8 cellular contexts compared by ENCODE assay signal in the genomic region with DNA sequence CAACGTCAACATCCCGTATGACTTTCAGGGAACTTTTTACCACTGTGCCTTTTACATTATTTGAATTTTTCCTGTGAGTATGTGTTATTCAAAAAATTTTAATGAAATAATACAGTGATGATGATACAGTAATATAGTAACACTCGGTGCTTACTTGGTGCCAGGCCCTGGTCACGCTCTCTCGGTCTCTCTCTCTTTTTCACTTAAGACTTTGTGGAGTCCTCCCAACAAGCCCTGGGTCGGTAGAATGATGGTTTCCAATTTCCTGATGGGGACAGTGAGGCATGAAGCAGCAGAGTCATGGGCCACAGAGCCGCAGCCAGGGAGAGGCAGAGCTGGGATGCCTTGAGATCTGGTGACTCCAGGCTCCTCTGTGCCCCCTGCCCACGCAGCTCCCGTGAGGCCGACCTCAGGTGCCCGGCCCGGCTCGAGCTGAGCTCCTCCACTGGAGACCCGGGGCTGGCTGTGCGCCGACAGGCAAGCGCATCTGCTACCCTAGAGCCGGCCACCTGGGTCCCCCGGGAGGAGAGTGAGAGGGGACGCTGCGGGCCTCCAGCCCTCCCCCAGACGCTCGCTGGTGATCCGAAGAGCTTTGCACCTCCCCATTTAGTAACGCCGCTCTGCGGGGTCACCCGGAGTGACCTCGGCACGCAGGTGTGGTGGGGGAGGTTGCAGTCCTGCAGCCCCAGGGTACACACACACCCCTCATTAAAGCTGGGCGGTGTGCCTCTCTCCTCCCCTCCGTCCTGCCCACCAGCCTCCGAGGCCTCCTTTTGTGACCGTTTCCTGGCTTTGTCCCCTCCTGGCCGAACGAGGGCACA. TPM values are rescaled to one million over a fixed set of nuclear protein-coding genes. Genes with fewer than 3 reads are reported as not detected.
DNase-seq lines count a peak whose midpoint lies in the region; TF ChIP-seq lines count a peak whose summit lies in the region.

No MANE protein-coding gene starts in this region.

- H3K27ac Mint-ChIP-seq in activated CD4-positive, alpha-beta memory T cell treated with anti-CD3 and anti-CD28 coated beads for 36 hours: no peak overlapping the region

- intact Hi-C loops in activated CD4-positive, alpha-beta memory T cell treated with anti-CD3 and anti-CD28 coated beads for 36 hours (cut with micrococcal nuclease): no loop called here

- no peak overlapping the region for H3K4me3 Mint-ChIP-seq in activated CD4-positive, alpha-beta memory T cell treated with anti-CD3 and anti-CD28 coated beads for 36 hours

- POLR2A ChIA-PET in activated CD4-positive, alpha-beta memory T cell treated with anti-CD3 and anti-CD28 coated beads for 36 hours (lab: Charles Lee): no interaction called here

- peak overlapping the region; percentile 25; the same call in 1 of the 2 replicates for H3K27ac ChIP-seq in 22Rv1

- in situ Hi-C loops in astrocyte of the spinal cord (cut with HindIII; ENCODE audit: low sequenced_read_pairs): no loop called here

- H3K36me3 ChIP-seq in kidney epithelial cell (ENCODE audit: control insufficient read depth, insufficient read depth, low read length): no peaks in the 10 kb centered on the region

- H3K4me3 ChIP-seq in astrocyte of the spinal cord (ENCODE audit: low read depth, low read length): peak overlapping the region; percentile 15
- H3K4me3 ChIP-seq in kidney epithelial cell (ENCODE audit: low read depth, low read length): peak overlapping the region; percentile 15

- no peaks in the 10 kb centered on the region for H3K27me3 ChIP-seq in kidney epithelial cell (ENCODE audit: control insufficient read depth, insufficient read depth, low read length)

- TF ChIP-seq CTCF in 22Rv1 (IDR thresholded peaks at IDR 0.05): no peak
- TF ChIP-seq CTCF in astrocyte of the spinal cord (IDR thresholded peaks at IDR 0.05; ENCODE audit: low read depth, low read length): peak; percentile 1
- TF ChIP-seq CTCF in kidney epithelial cell (IDR thresholded peaks at IDR 0.05; ENCODE audit: insufficient read depth, low read length, poor library complexity, severe bottlenecking): no peak

- peaks cover 19% of the 10 kb centered on the region for H3K27me3 Mint-ChIP-seq in activated CD4-positive, alpha-beta memory T cell treated with anti-CD3 and anti-CD28 coated beads for 36 hours

- DNase-seq in HPDE6-E6E7 (ENCODE audit: extremely low spot score) (peak; percentile 60), astrocyte of the spinal cord (ENCODE audit: low read depth, low spot score) (peak; percentile 85), kidney epithelial cell (ENCODE audit: low read depth) (peak; percentile 75), NCI-H128 (lab: John Stamatoyannopoulos, UW; ENCODE audit: unreplicated experiment) (no peak), superior temporal gyrus (ENCODE audit: extremely low spot score) (no peak)
- no peak for DNase-seq in activated CD4-positive, alpha-beta T cell treated with anti-CD3 and anti-CD28 coated beads for 4 hours
- no peak for DNase-seq in activated CD4-positive, alpha-beta memory T cell treated with anti-CD3 and anti-CD28 coated beads for 36 hours

- H3K36me3 Mint-ChIP-seq in activated CD4-positive, alpha-beta memory T cell treated with anti-CD3 and anti-CD28 coated beads for 36 hours: no peaks in the 10 kb centered on the region

- no peaks in the 10 kb centered on the region for H3K4me1 Mint-ChIP-seq in activated CD4-positive, alpha-beta memory T cell treated with anti-CD3 and anti-CD28 coated beads for 36 hours (ENCODE audit: low read depth)

- CTCF ChIA-PET in activated CD4-positive, alpha-beta memory T cell treated with anti-CD3 and anti-CD28 coated beads for 36 hours (lab: Charles Lee): no interaction called here

- H3K9me3 Mint-ChIP-seq in activated CD4-positive, alpha-beta memory T cell treated with anti-CD3 and anti-CD28 coated beads for 36 hours: no peaks in the 10 kb centered on the region

RNA-seq across cellular contexts. Expression of a gene that starts 4.4 kb away (rescaled TPM):
- 0.33 TPM in 1 of 2 replicates, not detected in the other for total RNA-seq in kidney epithelial cell
- total RNA-seq in activated CD4-positive, alpha-beta memory T cell treated with anti-CD3 and anti-CD28 coated beads for 36 hours: not detected

RNA-seq across cellular contexts. Expression of a gene that starts 12.8 kb away (rescaled TPM):
- 0.14 and 0.17 TPM in 2 replicates for total RNA-seq in kidney epithelial cell
- not detected for total RNA-seq in activated CD4-positive, alpha-beta memory T cell treated with anti-CD3 and anti-CD28 coated beads for 36 hours

RNA-seq across cellular contexts. Expression of a gene that starts 30.9 kb away (rescaled TPM):
- 14.4 and 22.0 TPM in 2 replicates for total RNA-seq in kidney epithelial cell
- total RNA-seq in activated CD4-positive, alpha-beta memory T cell treated with anti-CD3 and anti-CD28 coated beads for 36 hours: 1 to 10 TPM; 6.6 to 6.7 TPM

RNA-seq across cellular contexts. Expression of a gene that starts 49.6 kb away (rescaled TPM):
- total RNA-seq in kidney epithelial cell: 8.4 and 9.4 TPM in 2 replicates
- total RNA-seq in activated CD4-positive, alpha-beta memory T cell treated with anti-CD3 and anti-CD28 coated beads for 36 hours: 10 to 100 TPM; 13.8 to 13.9 TPM

RNA-seq across cellular contexts. Expression of a gene that starts 50.4 kb away (rescaled TPM):
- total RNA-seq in kidney epithelial cell: 32.7 and 35.0 TPM in 2 replicates
- total RNA-seq in activated CD4-positive, alpha-beta memory T cell treated with anti-CD3 and anti-CD28 coated beads for 36 hours: 10 to 100 TPM; 21.5 to 25.1 TPM

Comparison
In these comparisons a context has a peak if more than half of its experiments do, and no peak if none do; other contexts are left out.
1. DNase-seq: peak in HPDE6-E6E7 (single experiment), astrocyte of the spinal cord (single experiment) and kidney epithelial cell (single experiment); none in activated CD4-positive, alpha-beta T cell treated with anti-CD3 and anti-CD28 coated beads for 4 hours (0 of 2), NCI-H128 (single experiment), activated CD4-positive, alpha-beta memory T cell treated with anti-CD3 and anti-CD28 coated beads for 36 hours (single experiment) and superior temporal gyrus (single experiment).